In the genomic region with DNA sequence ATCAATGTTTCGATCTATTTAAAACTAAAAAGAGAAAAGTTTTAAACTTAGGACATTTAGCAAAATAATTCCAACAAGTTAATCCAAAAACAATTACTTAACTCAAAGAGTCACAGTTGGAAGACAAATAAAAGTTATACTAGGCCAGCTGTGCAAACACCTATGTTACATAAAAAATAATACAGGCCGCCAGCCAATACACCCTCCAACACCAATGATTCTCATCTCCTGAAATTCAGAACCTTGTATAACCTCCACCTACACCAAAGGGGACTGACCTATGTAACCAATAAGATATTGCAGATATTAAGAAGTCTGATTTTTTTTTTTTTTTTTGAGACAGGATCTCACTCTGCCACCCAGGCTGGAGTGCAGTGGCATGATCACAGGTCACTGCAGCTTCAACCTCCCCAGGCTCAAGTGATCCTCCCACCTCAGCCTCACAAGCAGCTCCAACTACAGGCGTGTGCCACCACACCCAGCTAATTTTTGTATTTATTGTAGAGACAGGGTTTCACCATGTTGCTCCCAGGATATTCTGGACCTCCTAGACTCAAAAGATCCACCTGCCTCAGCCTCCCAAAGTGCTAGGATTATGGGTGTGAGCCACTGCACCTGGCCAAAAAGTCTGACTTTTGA, we compare ENCODE assay signal across 12 cellular contexts.
"Had no signal": no experiment of that assay in that cellular context is flagged by ENCODE, and none has a peak within 500 bp of the region (broad histone marks: within the 10 kb centered on the region; RNA-seq: fewer than 3 reads in every experiment).

No MANE protein-coding gene starts in this region.

- H3K4me3 ChIP-seq: coronary artery had no signal

- DNase-seq: activated CD4-positive, alpha-beta memory T cell treated with anti-CD3 and anti-CD28 coated beads for 36 hours; activated CD4-positive, alpha-beta T cell treated with anti-CD3 and anti-CD28 coated beads for 36 hours; activated T-cell treated with anti-CD3 and anti-CD28 coated beads, Interleukin-2, amount 50 U/mL, for 24 hours; amygdala; effector memory CD4-positive, alpha-beta T cell; foreskin keratinocyte; glutamatergic neuron; mesendoderm; stimulated activated CD4-positive, alpha-beta T cell treated with anti-CD3 and anti-CD28 coated beads, Interleukin-12 subunit alpha, Interleukin-12 subunit beta, amount 100 ng/mL, for 4 hours; T-helper 17 cell had no signal

- H3K27me3 ChIP-seq: foreskin keratinocyte had no signal

- ATAC-seq: activated CD4-positive, alpha-beta T cell treated with anti-CD3 and anti-CD28 coated beads for 36 hours; foreskin keratinocyte; stimulated activated effector memory CD8-positive, alpha-beta T cell treated with anti-CD3 and anti-CD28 coated beads, Interleukin-12 subunit alpha, Interleukin-12 subunit beta, amount 100 ng/mL, for 72 hours; T-helper 17 cell had no signal

- H3K27ac ChIP-seq: coronary artery, foreskin keratinocyte had no signal

- H3K4me1 ChIP-seq: foreskin keratinocyte had no signal
